9 cellular contexts compared by ENCODE assay signal in the genomic region with DNA sequence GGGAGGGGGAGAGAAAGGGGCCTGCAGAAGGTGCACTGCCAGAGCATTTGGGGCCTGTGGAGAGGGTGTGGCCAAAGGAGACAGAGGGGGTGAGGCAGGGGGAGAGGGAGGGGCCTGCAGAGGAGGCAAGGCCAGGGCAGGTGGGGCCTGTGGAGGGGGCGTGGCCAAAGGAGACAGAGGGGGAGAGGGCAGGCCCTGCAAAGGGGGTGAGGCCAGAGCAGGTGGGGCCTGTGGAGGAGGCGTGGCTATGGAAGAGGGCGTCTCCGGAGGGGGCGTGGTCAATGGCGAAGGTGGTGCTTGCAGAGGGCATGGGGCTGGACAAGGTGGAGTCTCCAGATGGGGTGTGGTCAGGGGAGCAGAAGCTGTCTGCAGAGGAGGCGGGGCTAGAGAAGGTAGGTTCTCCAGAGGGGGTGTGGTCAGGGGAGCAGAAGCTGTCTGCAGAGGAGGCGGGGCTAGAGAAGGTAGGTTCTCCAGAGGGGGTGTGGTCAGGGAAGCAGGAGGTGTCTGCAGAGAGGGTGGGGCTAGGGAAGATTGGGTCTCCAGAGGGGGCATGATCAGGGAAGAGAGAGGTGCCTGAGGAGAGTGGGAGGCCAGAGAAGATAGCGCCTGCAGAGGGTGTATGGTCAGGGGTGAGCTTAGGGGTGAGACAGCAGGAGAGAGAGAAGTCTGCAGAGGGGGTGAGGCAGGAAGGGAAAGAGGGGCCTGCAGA. TPM values are rescaled to one million over a fixed set of nuclear protein-coding genes. Genes with fewer than 3 reads are reported as not detected.
DNase-seq lines count a peak whose midpoint lies in the region; ATAC-seq and TF ChIP-seq lines count a peak whose summit lies in the region.
"Had no signal": no experiment of that assay in that cellular context is flagged by ENCODE, and none has a peak within 500 bp of the region (broad histone marks: within the 10 kb centered on the region; RNA-seq: fewer than 3 reads in every experiment).

No MANE protein-coding gene starts in this region.

- peak; percentile 84 for DNase-seq in COLO829 (ENCODE audit: low spot score)
- peak; percentile 26 for DNase-seq in HFFc6
- DNase-seq in SIG-M5 treated with dmso at 0.1 percent for 504 hours (lab: John Stamatoyannopoulos, UW; ENCODE audit: unreplicated experiment) = peak; percentile 85
- DNase-seq in left kidney (ENCODE audit: low read depth, low spot score) = peak; percentile 69
- DNase-seq in kidney glomerular epithelial cell (lab: John Stamatoyannopoulos, UW) = no peak

- H3K27me3 Mint-ChIP-seq in HFFc6 (ENCODE audit: insufficient read depth) = peaks cover 23% of the 10 kb centered on the region

- H3K4me3 Mint-ChIP-seq in HFFc6 = no peak overlapping the region

- peak overlapping the region; percentile 58 for H3K27ac ChIP-seq in angular gyrus (ENCODE audit: low read depth, low read length)

- no peak overlapping the region for H3K27ac Mint-ChIP-seq in HFFc6

- ATAC-seq in HG02884 (IDR thresholded peaks at IDR 0.05; ENCODE audit: unreplicated experiment) (no peak), GM18861 (IDR thresholded peaks at IDR 0.05; ENCODE audit: unreplicated experiment) (no peak)

- H3K36me3 Mint-ChIP-seq in HFFc6 (ENCODE audit: low read depth) = no peaks in the 10 kb centered on the region

- H3K4me1 Mint-ChIP-seq in HFFc6 (ENCODE audit: low read depth) = peaks cover 11% of the 10 kb centered on the region

- TF ChIP-seq CTCF in HFFc6 (IDR thresholded peaks at IDR 0.05) = no peak

- no peaks in the 10 kb centered on the region for H3K9me3 Mint-ChIP-seq in HFFc6

RNA-seq across cellular contexts. Expression of a gene that starts 3.5 kb away (rescaled TPM):
- total RNA-seq in HFFc6 (2021; fragmentation: NEBNext Ultra II Directional; extraction: Animal tissue kit (Norgen Biotek cat#: 25700)) = under 1 TPM in 4 of 6 experiments, not detected in 2; 0.05 to 0.18 (median 0.09) TPM

RNA-seq across cellular contexts. Expression of a gene that starts 17.6 kb away (rescaled TPM):
- total RNA-seq in HFFc6 (2021; fragmentation: NEBNext Ultra II Directional; extraction: Animal tissue kit (Norgen Biotek cat#: 25700)) = 1 to 10 TPM; 4.9 to 7.3 (median 6.1) TPM
- total RNA-seq: mononuclear cell had no signal

RNA-seq across cellular contexts. Expression of a gene that starts 33.0 kb away (rescaled TPM):
- total RNA-seq in HFFc6 (2021; fragmentation: NEBNext Ultra II Directional; extraction: Animal tissue kit (Norgen Biotek cat#: 25700)) = 10 to 100 TPM; 21.7 to 25.8 (median 22.8) TPM

RNA-seq across cellular contexts. Expression of a gene that starts 40.7 kb away (rescaled TPM):
- 10 to 100 TPM; 26.4 to 33.0 (median 27.7) TPM for total RNA-seq in HFFc6 (2021; fragmentation: NEBNext Ultra II Directional; extraction: Animal tissue kit (Norgen Biotek cat#: 25700))

RNA-seq across cellular contexts. Expression of a gene that starts 43.9 kb away (rescaled TPM):
- 10 to 100 TPM in 2 of 6 experiments, 1 to 10 TPM in 4; 4.5 to 12.0 (median 7.7) TPM for total RNA-seq in HFFc6 (2021; fragmentation: NEBNext Ultra II Directional; extraction: Animal tissue kit (Norgen Biotek cat#: 25700))
